Comparison of ENCODE assay signal across 15 cellular contexts in genomic region chr9:13163946-13164345, GRCh38.
A peak's percentile ranks its signal among the peaks of the same experiment; 100 is the strongest.
DNase-seq lines count a peak whose midpoint lies in the region; ATAC-seq and TF ChIP-seq lines count a peak whose summit lies in the region.
"Had no signal": no experiment of that assay in that cellular context is flagged by ENCODE, and none has a peak within 500 bp of the region (broad histone marks: within the 10 kb centered on the region; RNA-seq: fewer than 3 reads in every experiment).

No MANE protein-coding gene starts in this region.

- H3K9me3 Mint-ChIP-seq in chondrocyte (ENCODE audit: low read depth): no peaks in the 10 kb centered on the region
- H3K9me3 Mint-ChIP-seq: CD14-positive monocyte, GM23338 had no signal

- no peak overlapping the region for H3K27ac Mint-ChIP-seq in chondrocyte (ENCODE audit: unreplicated experiment)
- H3K27ac Mint-ChIP-seq: CD14-positive monocyte; CD4-positive, alpha-beta memory T cell had no signal

- H3K4me3 ChIP-seq in right lobe of liver: no peak overlapping the region
- H3K4me3 ChIP-seq: BLaER1, GM23338 had no signal

- H3K36me3 Mint-ChIP-seq in chondrocyte (ENCODE audit: low read depth): peaks cover 10% of the 10 kb centered on the region
- H3K36me3 Mint-ChIP-seq: CD14-positive monocyte; CD4-positive, alpha-beta memory T cell had no signal

- H3K4me1 Mint-ChIP-seq in chondrocyte (ENCODE audit: low read depth): no peaks in the 10 kb centered on the region
- H3K4me1 Mint-ChIP-seq: CD14-positive monocyte; CD4-positive, alpha-beta memory T cell had no signal

- no peak for TF ChIP-seq CTCF in right lobe of liver (IDR thresholded peaks at IDR 0.05)
- no peak for TF ChIP-seq CTCF in chondrocyte (IDR thresholded peaks at IDR 0.05)

- DNase-seq in NCI-H1105 treated with DMSO at 0.1 percent for 48 hours (lab: John Stamatoyannopoulos, UW): peak; percentile 45
- no peak for DNase-seq in NCI-H1105 (lab: John Stamatoyannopoulos, UW)
- peak; percentile 48 for DNase-seq in NCI-H146 (lab: John Stamatoyannopoulos, UW)
- peak; percentile 54 for DNase-seq in NCI-H69 (lab: John Stamatoyannopoulos, UW)
- DNase-seq in right lobe of liver: no peak
- no peak for DNase-seq in chondrocyte (ENCODE audit: low spot score)
- DNase-seq: 8988T; CD4-positive, alpha-beta memory T cell; DMS79 treated with DMSO at 0.1 percent for 48 hours; GF-D8; HCEC 1CT had no signal

- H3K4me1 ChIP-seq in right lobe of liver: peaks cover 0 to 7% (median 0%) of the 10 kb centered on the region in 4 donors
- H3K4me1 ChIP-seq: BLaER1 had no signal

- TF ChIP-seq POLR2A in right lobe of liver (IDR thresholded peaks at IDR 0.05): no peak

- H3K4me3 Mint-ChIP-seq in chondrocyte (ENCODE audit: unreplicated experiment): no peak overlapping the region
- H3K4me3 Mint-ChIP-seq: CD14-positive monocyte; CD4-positive, alpha-beta memory T cell; GM23338 had no signal

- H3K27me3 Mint-ChIP-seq in chondrocyte (ENCODE audit: low read depth): no peaks in the 10 kb centered on the region
- H3K27me3 Mint-ChIP-seq: CD4-positive, alpha-beta memory T cell had no signal

- H3K27me3 ChIP-seq in right lobe of liver: no peaks in the 10 kb centered on the region
- H3K27me3 ChIP-seq: BLaER1 had no signal

- ATAC-seq in right lobe of liver: peak; percentile 54 to 77 (median 66)
- ATAC-seq in HG03354 (IDR thresholded peaks at IDR 0.05; ENCODE audit: poor library complexity, severe bottlenecking, unreplicated experiment): no peak
- ATAC-seq: GM23338 had no signal

- no peak overlapping the region for H3K27ac ChIP-seq in right lobe of liver
- H3K27ac ChIP-seq: BLaER1 had no signal

- intact Hi-C loops in right lobe of liver (cut with DNase I): no loop called here

- peaks cover 0 to 11% (median 2%) of the 10 kb centered on the region in 4 donors for H3K36me3 ChIP-seq in right lobe of liver
- H3K36me3 ChIP-seq: BLaER1 had no signal

- no peaks in the 10 kb centered on the region for H3K9me3 ChIP-seq in right lobe of liver
- H3K9me3 ChIP-seq: BLaER1 had no signal

- 25% methylated on average over 1 of the region's 2 CpGs for WGBS in right lobe of liver (ENCODE audit: insufficient coverage, low coverage, low lambda C conversion rate, missing lambda C conversion rate)

Comparison
In these comparisons a context has a peak if more than half of its experiments do, and no peak if none do; other contexts are left out.
1. DNase-seq: peak in NCI-H1105 treated with DMSO at 0.1 percent for 48 hours (single experiment), NCI-H146 (single experiment) and NCI-H69 (single experiment); none in NCI-H1105 (single experiment), right lobe of liver (0 of 3) and chondrocyte (single experiment).